Comparison of ENCODE assay signal across 12 cellular contexts in genomic region chr17:59333845-59334244, GRCh38. TPM values are rescaled to one million over a fixed set of nuclear protein-coding genes. Genes with fewer than 3 reads are reported as not detected.
DNase-seq lines count a peak whose midpoint lies in the region; ATAC-seq and TF ChIP-seq lines count a peak whose summit lies in the region.
"Had no signal": no experiment of that assay in that cellular context is flagged by ENCODE, and none has a peak within 500 bp of the region (broad histone marks: within the 10 kb centered on the region; RNA-seq: fewer than 3 reads in every experiment).

No MANE protein-coding gene starts in this region.

- H3K36me3 ChIP-seq in heart right ventricle, result no peaks in the 10 kb centered on the region
- peaks cover 0 to 8% (median 0%) of the 10 kb centered on the region in 3 experiments for H3K36me3 ChIP-seq in naive thymus-derived CD4-positive, alpha-beta T cell (ENCODE audit: control insufficient read depth in 2 of 3, insufficient read depth in 3 of 3, low read length in 3 of 3)
- H3K36me3 ChIP-seq in aorta (ENCODE audit: control insufficient read depth in 1 of 2, insufficient read depth in 2 of 2, low read length in 1 of 2), result no peaks in the 10 kb centered on the region

- H3K36me3 Mint-ChIP-seq in brain, result no peaks in the 10 kb centered on the region
- peaks cover 0 to 5% (median 0%) of the 10 kb centered on the region in 5 donors for H3K36me3 Mint-ChIP-seq in naive thymus-derived CD4-positive, alpha-beta T cell

- peaks cover 14 to 86% (median 83%) of the 10 kb centered on the region in 9 donors for H3K4me1 ChIP-seq in heart right ventricle
- peaks cover 30 to 39% of the 10 kb centered on the region in 2 donors for H3K4me1 ChIP-seq in naive thymus-derived CD4-positive, alpha-beta T cell (ENCODE audit: control insufficient read depth in 2 of 2, insufficient read depth in 2 of 2, low read length in 2 of 2)
- H3K4me1 ChIP-seq in aorta (ENCODE audit: control insufficient read depth in 1 of 2, insufficient read depth in 2 of 2, low read length in 2 of 2), result peaks cover 14 to 18% of the 10 kb centered on the region in 2 donors

- H3K9me3 Mint-ChIP-seq in brain, result no peaks in the 10 kb centered on the region
- H3K9me3 Mint-ChIP-seq in naive thymus-derived CD4-positive, alpha-beta T cell, result peaks cover 0 to 2% (median 0%) of the 10 kb centered on the region in 11 donors

- no peak for TF ChIP-seq CTCF in heart right ventricle (IDR thresholded peaks at IDR 0.05)
- no peak for TF ChIP-seq CTCF in brain (conservative IDR thresholded peaks at IDR 0.05)

- POLR2A ChIA-PET in naive thymus-derived CD4-positive, alpha-beta T cell (lab: Charles Lee), result interaction anchor here (0.6 to 5.4 kb wide), 5 partner anchors 13 to 94 kb away, joined by 3 to 96 read pairs (median 10); no protein-coding TSS in a partner anchor

- H3K4me3 Mint-ChIP-seq in brain, result peak overlapping the region; percentile 91 to 99 (median 92)
- peak overlapping the region; percentile 89 to 96 (median 94) for H3K4me3 Mint-ChIP-seq in naive thymus-derived CD4-positive, alpha-beta T cell

- 52 to 62% methylated on average over 3 of the region's 3 CpGs for WGBS in heart right ventricle, 2 donors
- WGBS in aorta, 2 donors, result 10 to 26% methylated on average over 3 of the region's 3 CpGs

- H3K27ac ChIP-seq in heart right ventricle (peak overlapping the region in 9 of 10 donors; percentile 89 to 99 (median 97)), aorta (ENCODE audit: low read depth in 1 of 2, low read length in 2 of 2) (peak overlapping the region; percentile 32 to 52)
- H3K27ac ChIP-seq in naive thymus-derived CD4-positive, alpha-beta T cell (ENCODE audit: low read depth, low read length), result no peak overlapping the region

- H3K27me3 ChIP-seq in heart right ventricle, result no peaks in the 10 kb centered on the region
- H3K27me3 ChIP-seq in naive thymus-derived CD4-positive, alpha-beta T cell (ENCODE audit: control insufficient read depth in 2 of 2, insufficient read depth in 2 of 2, low read length in 2 of 2), result no peaks in the 10 kb centered on the region
- no peaks in the 10 kb centered on the region for H3K27me3 ChIP-seq in aorta (ENCODE audit: control insufficient read depth in 1 of 2, insufficient read depth in 2 of 2, low read length in 1 of 2)

- H3K4me3 ChIP-seq in heart right ventricle (peak overlapping the region in 8 of 10 donors; percentile 88 to 99 (median 98)), aorta (ENCODE audit: low read length in 2 of 2) (peak overlapping the region; percentile 81 to 97)
- no peak overlapping the region for H3K4me3 ChIP-seq in naive thymus-derived CD4-positive, alpha-beta T cell (ENCODE audit: low read length)

- H3K9me3 ChIP-seq in heart right ventricle, result no peaks in the 10 kb centered on the region
- H3K9me3 ChIP-seq in naive thymus-derived CD4-positive, alpha-beta T cell (ENCODE audit: control insufficient read depth in 2 of 3, low read length in 3 of 3), result no peaks in the 10 kb centered on the region
- H3K9me3 ChIP-seq in aorta (ENCODE audit: control insufficient read depth, low read length), result no peaks in the 10 kb centered on the region

- peaks cover 10% of the 10 kb centered on the region for H3K27me3 Mint-ChIP-seq in brain
- H3K27me3 Mint-ChIP-seq in naive thymus-derived CD4-positive, alpha-beta T cell, result peaks cover 0 to 14% (median 0%) of the 10 kb centered on the region in 5 donors

- DNase-seq in heart right ventricle (no peak), left cardiac atrium (no peak), aorta (no peak), Kasumi-1 (lab: John Stamatoyannopoulos, UW) (no peak), NCI-H1436 (lab: John Stamatoyannopoulos, UW) (no peak)
- no peak for DNase-seq in naive thymus-derived CD4-positive, alpha-beta T cell
- DNase-seq: activated CD4-positive, alpha-beta T cell treated with anti-CD3 and anti-CD28 coated beads for 1 hour; left colon; NCI-H1694 treated with DMSO at 0.1 percent for 48 hours; stimulated activated CD8-positive, alpha-beta memory T cell treated with anti-CD3 and anti-CD28 coated beads, Interleukin-4, amount 100 ng/mL, for 48 hours had no signal

- peaks cover 50% of the 10 kb centered on the region for H3K4me1 Mint-ChIP-seq in brain
- peaks cover 46 to 82% (median 77%) of the 10 kb centered on the region in 7 donors for H3K4me1 Mint-ChIP-seq in naive thymus-derived CD4-positive, alpha-beta T cell

- CTCF ChIA-PET in naive thymus-derived CD4-positive, alpha-beta T cell (lab: Charles Lee), result interaction anchor here (1.4 to 1.5 kb wide), 2 partner anchors 70 to 106 kb away, joined by 3 to 5 read pairs; no protein-coding TSS in a partner anchor

- H3K27ac Mint-ChIP-seq in brain, result peak overlapping the region in 2 of 5 experiments; percentile 2 to 95
- H3K27ac Mint-ChIP-seq in naive thymus-derived CD4-positive, alpha-beta T cell, result peak overlapping the region in 8 of 9 donors; percentile 0 to 90 (median 36)

- ATAC-seq in heart right ventricle (no peak), left cardiac atrium (no peak), aorta (ENCODE audit: low FRiP score) (no peak), HG03025 (IDR thresholded peaks at IDR 0.05; ENCODE audit: low FRiP score, unreplicated experiment) (no peak)
- ATAC-seq in naive thymus-derived CD4-positive, alpha-beta T cell, result no peak
- ATAC-seq: left colon had no signal

- intact Hi-C loops in heart right ventricle (cut with DNase I), result loop anchor here in 7 of 10 donors (2.0 to 10.0 kb wide), 6 partner anchors 33 to 93 kb away; no protein-coding TSS in a partner anchor
- intact Hi-C loops in left cardiac atrium (cut with DNase I), result loop anchor here (5.0 to 10.0 kb wide), 3 partner anchors 33 to 108 kb away; no protein-coding TSS in a partner anchor
- intact Hi-C loops in naive thymus-derived CD4-positive, alpha-beta T cell (cut with micrococcal nuclease), result loop anchor here (5.0 kb wide), 2 partner anchors 177 to 283 kb away; partner anchors contain the start of genes CLTC (in 1 of the 2), PRR11 (in 1 of the 2) and SKA2 (in 1 of the 2)
- intact Hi-C loops in aorta (cut with DNase I), result loop anchor here (5.0 kb wide), 1 partner anchor 33 kb away; no protein-coding TSS in a partner anchor

RNA-seq across cellular contexts. Expression of gene YPEL2, which starts 2.4 kb away (rescaled TPM):
- total RNA-seq in heart right ventricle (10 to 100 TPM; 12.0 to 57.1 (median 42.0) TPM), left cardiac atrium (10 to 100 TPM; 10.5 to 25.4 TPM), aorta (10 to 100 TPM; 38.5 to 54.0 TPM)
- polyA plus RNA-seq in heart right ventricle (10 to 100 TPM in 1 of 2 donors, 1 to 10 TPM in 1; 5.0 to 15.7 TPM), brain (ENCODE audit: insufficient read depth, low read depth, low replicate concordance) (10.2 TPM), aorta (10 to 100 TPM; 16.8 to 23.0 TPM)
- total RNA-seq in naive thymus-derived CD4-positive, alpha-beta T cell, result 10 to 100 TPM; 10.6 to 52.0 (median 46.8) TPM
- polyA plus RNA-seq in naive thymus-derived CD4-positive, alpha-beta T cell, result 10 to 100 TPM; 17.7 to 25.1 TPM
